Comparison of ENCODE assay signal across 1 cellular context in the genomic region with DNA sequence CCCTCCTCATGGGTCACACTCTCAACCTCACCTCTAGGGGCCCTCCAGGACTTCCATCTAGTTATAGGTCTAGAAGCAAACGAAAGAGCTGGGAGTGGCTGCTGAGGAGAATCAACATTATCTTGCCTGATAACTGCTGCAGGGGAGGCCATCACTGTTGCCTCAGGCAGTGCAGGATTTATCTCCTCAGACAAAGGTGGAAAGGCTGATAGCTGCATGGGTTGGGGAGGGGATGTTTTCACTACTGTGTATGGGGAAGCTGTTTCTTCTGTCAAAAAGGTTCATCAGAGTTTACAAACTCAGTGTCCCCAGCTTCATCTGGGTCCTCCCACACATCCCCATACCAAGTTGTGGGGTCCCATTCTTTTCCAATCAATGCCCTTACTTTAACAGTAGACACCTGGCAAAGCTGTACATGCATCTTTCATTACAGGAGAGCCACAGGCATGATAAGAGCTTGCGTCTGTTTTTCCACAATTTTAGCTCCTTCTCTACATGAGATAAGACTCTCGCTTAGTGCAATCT.
TF ChIP-seq lines count a peak whose summit lies in the region.

No MANE protein-coding gene starts in this region.

TF ChIP-seq in K562, 482 proteins besides CTCF, POLR2A, EP300 and RAD21 (continued from another document and continues in another):
- TF ChIP-seq, protein P1, sequence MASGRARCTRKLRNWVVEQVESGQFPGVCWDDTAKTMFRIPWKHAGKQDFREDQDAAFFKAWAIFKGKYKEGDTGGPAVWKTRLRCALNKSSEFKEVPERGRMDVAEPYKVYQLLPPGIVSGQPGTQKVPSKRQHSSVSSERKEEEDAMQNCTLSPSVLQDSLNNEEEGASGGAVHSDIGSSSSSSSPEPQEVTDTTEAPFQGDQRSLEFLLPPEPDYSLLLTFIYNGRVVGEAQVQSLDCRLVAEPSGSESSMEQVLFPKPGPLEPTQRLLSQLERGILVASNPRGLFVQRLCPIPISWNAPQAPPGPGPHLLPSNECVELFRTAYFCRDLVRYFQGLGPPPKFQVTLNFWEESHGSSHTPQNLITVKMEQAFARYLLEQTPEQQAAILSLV (tag; IDR thresholded peaks at IDR 0.05): no peak
- TF ChIP-seq SMARCC2 (IDR thresholded peaks at IDR 0.05; ENCODE audit: low read depth) (peak; percentile 87), CBFA2T3 (IDR thresholded peaks at IDR 0.05) (peak; percentile 98), MEF2A (IDR thresholded peaks at IDR 0.05; ENCODE audit: control insufficient read depth, low read depth, low read length) (peak; percentile 53; the same call in 1 of the 2 replicates), NCOA2 (IDR thresholded peaks at IDR 0.05; ENCODE audit: partially characterized antibody in 2 of 2) (peak in 1 of 2 experiments; percentile 64), RB1 (IDR thresholded peaks at IDR 0.05; ENCODE audit: low read depth) (no peak), MTA3 (IDR thresholded peaks at IDR 0.05; ENCODE audit: borderline replicate concordance) (peak; percentile 75; the same call in 1 of the 2 replicates), ZNF79 (CRISPR knock-in tag; IDR thresholded peaks at IDR 0.05; ENCODE audit: low read depth) (no peak), HDAC2 (IDR thresholded peaks at IDR 0.05) (peak; percentile 91), TCF3 (CRISPR knock-in tag; IDR thresholded peaks at IDR 0.05) (peak; percentile 98), BRD9 (IDR thresholded peaks at IDR 0.05; ENCODE audit: low read depth, partially characterized antibody) (peak; percentile 69), CTBP1 (IDR thresholded peaks at IDR 0.05; ENCODE audit: borderline replicate concordance) (peak; percentile 99), TBL1XR1 (IDR thresholded peaks at IDR 0.05; ENCODE audit: low read length in 2 of 2) (peak in 1 of 2 experiments; percentile 92; a peak in 3 of 4 replicates), EP400 (IDR thresholded peaks at IDR 0.05) (peak; percentile 39; the same call in 1 of the 2 replicates), CREBBP (IDR thresholded peaks at IDR 0.05; ENCODE audit: low read depth, low read length) (no peak), ZKSCAN8 (CRISPR knock-in tag; IDR thresholded peaks at IDR 0.05) (no peak), MYNN (IDR thresholded peaks at IDR 0.05) (0 out of 2 replicates have a peak, but pooled peaks have one; percentile 41), MYNN (CRISPR knock-in tag; IDR thresholded peaks at IDR 0.05) (no peak), RUNX1 (IDR thresholded peaks at IDR 0.05; ENCODE audit: low read depth) (peak; percentile 71; the same call in 1 of the 2 replicates), FOXK2 (conservative IDR thresholded peaks at IDR 0.05 in 1 of 2, IDR thresholded peaks at IDR 0.05 in 1 of 2; ENCODE audit: low read depth in 2 of 2) (peak; percentile 58 to 82; a peak in 3 of 4 replicates), PML (IDR thresholded peaks at IDR 0.05; ENCODE audit: low read length) (peak; percentile 93), KDM1A (IDR thresholded peaks at IDR 0.05) (peak; percentile 95 to 97), ZZZ3 (IDR thresholded peaks at IDR 0.05) (no peak), ZNF766 (CRISPR knock-in tag; conservative IDR thresholded peaks at IDR 0.05) (peak; percentile 59; the same call in 1 of the 2 replicates), ZNF24 (IDR thresholded peaks at IDR 0.05) (peak; percentile 87), GATAD2A (IDR thresholded peaks at IDR 0.05) (peak; percentile 27; the same call in 1 of the 2 replicates), MCM3 (IDR thresholded peaks at IDR 0.05) (no peak), L3MBTL2 (IDR thresholded peaks at IDR 0.05) (0 out of 2 replicates have a peak, but pooled peaks have one; percentile 26), YBX1 (IDR thresholded peaks at IDR 0.05) (no peak), RCOR1 (IDR thresholded peaks at IDR 0.05; ENCODE audit: borderline replicate concordance in 1 of 2, low read depth in 2 of 2, low read length in 2 of 2) (peak; percentile 80 to 97; a peak in 3 of 4 replicates)
- TF ChIP-seq, protein P2, sequence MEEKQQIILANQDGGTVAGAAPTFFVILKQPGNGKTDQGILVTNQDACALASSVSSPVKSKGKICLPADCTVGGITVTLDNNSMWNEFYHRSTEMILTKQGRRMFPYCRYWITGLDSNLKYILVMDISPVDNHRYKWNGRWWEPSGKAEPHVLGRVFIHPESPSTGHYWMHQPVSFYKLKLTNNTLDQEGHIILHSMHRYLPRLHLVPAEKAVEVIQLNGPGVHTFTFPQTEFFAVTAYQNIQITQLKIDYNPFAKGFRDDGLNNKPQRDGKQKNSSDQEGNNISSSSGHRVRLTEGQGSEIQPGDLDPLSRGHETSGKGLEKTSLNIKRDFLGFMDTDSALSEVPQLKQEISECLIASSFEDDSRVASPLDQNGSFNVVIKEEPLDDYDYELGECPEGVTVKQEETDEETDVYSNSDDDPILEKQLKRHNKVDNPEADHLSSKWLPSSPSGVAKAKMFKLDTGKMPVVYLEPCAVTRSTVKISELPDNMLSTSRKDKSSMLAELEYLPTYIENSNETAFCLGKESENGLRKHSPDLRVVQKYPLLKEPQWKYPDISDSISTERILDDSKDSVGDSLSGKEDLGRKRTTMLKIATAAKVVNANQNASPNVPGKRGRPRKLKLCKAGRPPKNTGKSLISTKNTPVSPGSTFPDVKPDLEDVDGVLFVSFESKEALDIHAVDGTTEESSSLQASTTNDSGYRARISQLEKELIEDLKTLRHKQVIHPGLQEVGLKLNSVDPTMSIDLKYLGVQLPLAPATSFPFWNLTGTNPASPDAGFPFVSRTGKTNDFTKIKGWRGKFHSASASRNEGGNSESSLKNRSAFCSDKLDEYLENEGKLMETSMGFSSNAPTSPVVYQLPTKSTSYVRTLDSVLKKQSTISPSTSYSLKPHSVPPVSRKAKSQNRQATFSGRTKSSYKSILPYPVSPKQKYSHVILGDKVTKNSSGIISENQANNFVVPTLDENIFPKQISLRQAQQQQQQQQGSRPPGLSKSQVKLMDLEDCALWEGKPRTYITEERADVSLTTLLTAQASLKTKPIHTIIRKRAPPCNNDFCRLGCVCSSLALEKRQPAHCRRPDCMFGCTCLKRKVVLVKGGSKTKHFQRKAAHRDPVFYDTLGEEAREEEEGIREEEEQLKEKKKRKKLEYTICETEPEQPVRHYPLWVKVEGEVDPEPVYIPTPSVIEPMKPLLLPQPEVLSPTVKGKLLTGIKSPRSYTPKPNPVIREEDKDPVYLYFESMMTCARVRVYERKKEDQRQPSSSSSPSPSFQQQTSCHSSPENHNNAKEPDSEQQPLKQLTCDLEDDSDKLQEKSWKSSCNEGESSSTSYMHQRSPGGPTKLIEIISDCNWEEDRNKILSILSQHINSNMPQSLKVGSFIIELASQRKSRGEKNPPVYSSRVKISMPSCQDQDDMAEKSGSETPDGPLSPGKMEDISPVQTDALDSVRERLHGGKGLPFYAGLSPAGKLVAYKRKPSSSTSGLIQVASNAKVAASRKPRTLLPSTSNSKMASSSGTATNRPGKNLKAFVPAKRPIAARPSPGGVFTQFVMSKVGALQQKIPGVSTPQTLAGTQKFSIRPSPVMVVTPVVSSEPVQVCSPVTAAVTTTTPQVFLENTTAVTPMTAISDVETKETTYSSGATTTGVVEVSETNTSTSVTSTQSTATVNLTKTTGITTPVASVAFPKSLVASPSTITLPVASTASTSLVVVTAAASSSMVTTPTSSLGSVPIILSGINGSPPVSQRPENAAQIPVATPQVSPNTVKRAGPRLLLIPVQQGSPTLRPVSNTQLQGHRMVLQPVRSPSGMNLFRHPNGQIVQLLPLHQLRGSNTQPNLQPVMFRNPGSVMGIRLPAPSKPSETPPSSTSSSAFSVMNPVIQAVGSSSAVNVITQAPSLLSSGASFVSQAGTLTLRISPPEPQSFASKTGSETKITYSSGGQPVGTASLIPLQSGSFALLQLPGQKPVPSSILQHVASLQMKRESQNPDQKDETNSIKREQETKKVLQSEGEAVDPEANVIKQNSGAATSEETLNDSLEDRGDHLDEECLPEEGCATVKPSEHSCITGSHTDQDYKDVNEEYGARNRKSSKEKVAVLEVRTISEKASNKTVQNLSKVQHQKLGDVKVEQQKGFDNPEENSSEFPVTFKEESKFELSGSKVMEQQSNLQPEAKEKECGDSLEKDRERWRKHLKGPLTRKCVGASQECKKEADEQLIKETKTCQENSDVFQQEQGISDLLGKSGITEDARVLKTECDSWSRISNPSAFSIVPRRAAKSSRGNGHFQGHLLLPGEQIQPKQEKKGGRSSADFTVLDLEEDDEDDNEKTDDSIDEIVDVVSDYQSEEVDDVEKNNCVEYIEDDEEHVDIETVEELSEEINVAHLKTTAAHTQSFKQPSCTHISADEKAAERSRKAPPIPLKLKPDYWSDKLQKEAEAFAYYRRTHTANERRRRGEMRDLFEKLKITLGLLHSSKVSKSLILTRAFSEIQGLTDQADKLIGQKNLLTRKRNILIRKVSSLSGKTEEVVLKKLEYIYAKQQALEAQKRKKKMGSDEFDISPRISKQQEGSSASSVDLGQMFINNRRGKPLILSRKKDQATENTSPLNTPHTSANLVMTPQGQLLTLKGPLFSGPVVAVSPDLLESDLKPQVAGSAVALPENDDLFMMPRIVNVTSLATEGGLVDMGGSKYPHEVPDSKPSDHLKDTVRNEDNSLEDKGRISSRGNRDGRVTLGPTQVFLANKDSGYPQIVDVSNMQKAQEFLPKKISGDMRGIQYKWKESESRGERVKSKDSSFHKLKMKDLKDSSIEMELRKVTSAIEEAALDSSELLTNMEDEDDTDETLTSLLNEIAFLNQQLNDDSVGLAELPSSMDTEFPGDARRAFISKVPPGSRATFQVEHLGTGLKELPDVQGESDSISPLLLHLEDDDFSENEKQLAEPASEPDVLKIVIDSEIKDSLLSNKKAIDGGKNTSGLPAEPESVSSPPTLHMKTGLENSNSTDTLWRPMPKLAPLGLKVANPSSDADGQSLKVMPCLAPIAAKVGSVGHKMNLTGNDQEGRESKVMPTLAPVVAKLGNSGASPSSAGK (IDR thresholded peaks at IDR 0.05): no peak
- TF ChIP-seq, protein P3, sequence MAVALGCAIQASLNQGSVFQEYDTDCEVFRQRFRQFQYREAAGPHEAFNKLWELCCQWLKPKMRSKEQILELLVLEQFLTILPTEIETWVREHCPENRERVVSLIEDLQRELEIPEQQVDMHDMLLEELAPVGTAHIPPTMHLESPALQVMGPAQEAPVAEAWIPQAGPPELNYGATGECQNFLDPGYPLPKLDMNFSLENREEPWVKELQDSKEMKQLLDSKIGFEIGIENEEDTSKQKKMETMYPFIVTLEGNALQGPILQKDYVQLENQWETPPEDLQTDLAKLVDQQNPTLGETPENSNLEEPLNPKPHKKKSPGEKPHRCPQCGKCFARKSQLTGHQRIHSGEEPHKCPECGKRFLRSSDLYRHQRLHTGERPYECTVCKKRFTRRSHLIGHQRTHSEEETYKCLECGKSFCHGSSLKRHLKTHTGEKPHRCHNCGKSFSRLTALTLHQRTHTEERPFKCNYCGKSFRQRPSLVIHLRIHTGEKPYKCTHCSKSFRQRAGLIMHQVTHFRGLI (CRISPR knock-in tag; IDR thresholded peaks at IDR 0.05): no peak
- TF ChIP-seq, protein P4, sequence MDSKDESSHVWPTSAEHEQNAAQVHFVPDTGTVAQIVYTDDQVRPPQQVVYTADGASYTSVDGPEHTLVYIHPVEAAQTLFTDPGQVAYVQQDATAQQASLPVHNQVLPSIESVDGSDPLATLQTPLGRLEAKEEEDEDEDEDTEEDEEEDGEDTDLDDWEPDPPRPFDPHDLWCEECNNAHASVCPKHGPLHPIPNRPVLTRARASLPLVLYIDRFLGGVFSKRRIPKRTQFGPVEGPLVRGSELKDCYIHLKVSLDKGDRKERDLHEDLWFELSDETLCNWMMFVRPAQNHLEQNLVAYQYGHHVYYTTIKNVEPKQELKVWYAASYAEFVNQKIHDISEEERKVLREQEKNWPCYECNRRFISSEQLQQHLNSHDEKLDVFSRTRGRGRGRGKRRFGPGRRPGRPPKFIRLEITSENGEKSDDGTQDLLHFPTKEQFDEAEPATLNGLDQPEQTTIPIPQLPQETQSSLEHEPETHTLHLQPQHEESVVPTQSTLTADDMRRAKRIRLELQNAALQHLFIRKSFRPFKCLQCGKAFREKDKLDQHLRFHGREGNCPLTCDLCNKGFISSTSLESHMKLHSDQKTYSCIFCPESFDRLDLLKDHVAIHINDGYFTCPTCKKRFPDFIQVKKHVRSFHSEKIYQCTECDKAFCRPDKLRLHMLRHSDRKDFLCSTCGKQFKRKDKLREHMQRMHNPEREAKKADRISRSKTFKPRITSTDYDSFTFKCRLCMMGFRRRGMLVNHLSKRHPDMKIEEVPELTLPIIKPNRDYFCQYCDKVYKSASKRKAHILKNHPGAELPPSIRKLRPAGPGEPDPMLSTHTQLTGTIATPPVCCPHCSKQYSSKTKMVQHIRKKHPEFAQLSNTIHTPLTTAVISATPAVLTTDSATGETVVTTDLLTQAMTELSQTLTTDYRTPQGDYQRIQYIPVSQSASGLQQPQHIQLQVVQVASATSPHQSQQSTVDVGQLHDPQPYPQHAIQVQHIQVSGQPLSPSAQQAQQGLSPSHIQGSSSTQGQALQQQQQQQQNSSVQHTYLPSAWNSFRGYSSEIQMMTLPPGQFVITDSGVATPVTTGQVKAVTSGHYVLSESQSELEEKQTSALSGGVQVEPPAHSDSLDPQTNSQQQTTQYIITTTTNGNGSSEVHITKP (IDR thresholded peaks at IDR 0.05; ENCODE audit: partially characterized antibody): peak; percentile 19
- TF ChIP-seq, protein P5, sequence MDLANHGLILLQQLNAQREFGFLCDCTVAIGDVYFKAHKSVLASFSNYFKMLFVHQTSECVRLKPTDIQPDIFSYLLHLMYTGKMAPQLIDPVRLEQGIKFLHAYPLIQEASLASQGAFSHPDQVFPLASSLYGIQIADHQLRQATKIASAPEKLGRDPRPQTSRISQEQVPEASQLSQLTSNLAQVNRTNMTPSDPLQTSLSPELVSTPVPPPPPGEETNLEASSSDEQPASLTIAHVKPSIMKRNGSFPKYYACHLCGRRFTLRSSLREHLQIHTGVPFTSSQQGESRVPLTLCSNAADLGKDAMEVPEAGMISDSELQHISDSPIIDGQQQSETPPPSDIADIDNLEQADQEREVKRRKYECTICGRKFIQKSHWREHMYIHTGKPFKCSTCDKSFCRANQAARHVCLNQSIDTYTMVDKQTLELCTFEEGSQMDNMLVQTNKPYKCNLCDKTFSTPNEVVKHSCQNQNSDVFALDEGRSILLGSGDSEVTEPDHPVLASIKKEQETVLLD (IDR thresholded peaks at IDR 0.05): peak; percentile 69; the same call in 1 of the 2 replicates
- TF ChIP-seq, protein P6, sequence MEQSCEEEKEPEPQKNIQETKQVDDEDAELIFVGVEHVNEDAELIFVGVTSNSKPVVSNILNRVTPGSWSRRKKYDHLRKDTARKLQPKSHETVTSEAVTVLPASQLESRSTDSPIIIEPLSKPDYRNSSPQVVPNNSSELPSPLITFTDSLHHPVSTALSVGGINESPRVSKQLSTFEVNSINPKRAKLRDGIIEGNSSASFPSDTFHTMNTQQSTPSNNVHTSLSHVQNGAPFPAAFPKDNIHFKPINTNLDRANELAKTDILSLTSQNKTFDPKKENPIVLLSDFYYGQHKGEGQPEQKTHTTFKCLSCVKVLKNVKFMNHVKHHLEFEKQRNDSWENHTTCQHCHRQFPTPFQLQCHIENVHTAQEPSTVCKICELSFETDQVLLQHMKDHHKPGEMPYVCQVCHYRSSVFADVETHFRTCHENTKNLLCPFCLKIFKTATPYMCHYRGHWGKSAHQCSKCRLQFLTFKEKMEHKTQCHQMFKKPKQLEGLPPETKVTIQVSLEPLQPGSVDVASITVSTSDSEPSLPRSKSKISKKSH (CRISPR knock-in tag; IDR thresholded peaks at IDR 0.05): no peak
- TF ChIP-seq, protein P7, sequence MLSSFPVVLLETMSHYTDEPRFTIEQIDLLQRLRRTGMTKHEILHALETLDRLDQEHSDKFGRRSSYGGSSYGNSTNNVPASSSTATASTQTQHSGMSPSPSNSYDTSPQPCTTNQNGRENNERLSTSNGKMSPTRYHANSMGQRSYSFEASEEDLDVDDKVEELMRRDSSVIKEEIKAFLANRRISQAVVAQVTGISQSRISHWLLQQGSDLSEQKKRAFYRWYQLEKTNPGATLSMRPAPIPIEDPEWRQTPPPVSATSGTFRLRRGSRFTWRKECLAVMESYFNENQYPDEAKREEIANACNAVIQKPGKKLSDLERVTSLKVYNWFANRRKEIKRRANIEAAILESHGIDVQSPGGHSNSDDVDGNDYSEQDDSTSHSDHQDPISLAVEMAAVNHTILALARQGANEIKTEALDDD (IDR thresholded peaks at IDR 0.05): peak; percentile 81
